ENCODE assay signal across 19 cellular contexts in the genomic region with DNA sequence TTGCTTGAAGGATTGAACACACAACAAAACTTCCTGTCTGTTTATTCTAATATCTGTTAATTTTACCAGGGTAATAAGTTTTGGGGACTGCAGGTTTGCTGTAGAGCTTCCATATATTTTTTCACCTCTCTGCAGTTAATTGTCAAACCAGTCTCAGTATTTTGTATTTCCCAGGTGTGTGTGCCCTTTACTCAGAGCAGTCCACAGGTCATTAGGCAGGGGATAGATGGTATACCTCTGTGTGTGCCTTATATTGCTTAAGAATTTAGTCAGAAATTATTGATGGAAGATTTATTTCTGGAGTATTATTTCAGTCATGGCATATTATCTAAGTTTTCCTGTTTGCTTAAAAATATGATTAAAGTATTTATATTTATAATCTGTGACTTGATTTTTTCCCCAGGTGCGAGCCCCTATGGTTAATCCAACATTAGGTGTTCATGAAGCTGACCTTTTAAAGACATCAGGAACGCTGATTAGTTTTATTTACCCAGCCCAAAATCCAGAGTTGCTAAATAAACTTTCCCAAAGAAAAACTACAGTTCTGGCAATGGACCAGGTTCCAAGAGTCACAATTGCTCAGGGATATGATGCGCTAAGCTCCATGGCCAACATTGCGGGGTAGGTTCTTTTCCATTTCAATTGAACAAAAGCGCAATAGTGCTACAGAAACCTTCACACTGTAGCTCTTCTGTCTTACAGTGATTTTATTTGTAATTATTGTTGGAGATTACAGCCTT. TPM values are rescaled to one million over a fixed set of nuclear protein-coding genes. Genes with fewer than 3 reads are reported as not detected.
DNase-seq lines count a peak whose midpoint lies in the region; ATAC-seq, FAIRE-seq and TF ChIP-seq lines count a peak whose summit lies in the region.
"Had no signal": no experiment of that assay in that cellular context is flagged by ENCODE, and none has a peak within 500 bp of the region (broad histone marks: within the 10 kb centered on the region; RNA-seq: fewer than 3 reads in every experiment).

No MANE protein-coding gene starts in this region.

- BruUV-seq in HepG2 (replicated peaks; lab: Mats Ljungman, UMichigan), result no TSS peak

- no peak for DNase-seq in left ventricle myocardium inferior
- DNase-seq in cardiac septum (ENCODE audit: low spot score), result no peak
- peak; percentile 56 for DNase-seq in HepG2 (ENCODE audit: low spot score)
- no peak for DNase-seq in psoas muscle
- no peak for DNase-seq in UCSD-AML1 (lab: John Stamatoyannopoulos, UW; ENCODE audit: unreplicated experiment)
- DNase-seq in posterior vena cava (ENCODE audit: low spot score), result no peak
- DNase-seq: C1 segment of cervical spinal cord; Calu3; CD4-positive, alpha-beta memory T cell; COR-L47; DMS53; DMS79 treated with DMSO at 0.1 percent for 48 hours; GF-D8; H9; HFFc6 had no signal

- H3K4me1 ChIP-seq in left ventricle myocardium inferior (peaks cover 74% of the 10 kb centered on the region), HepG2 (ENCODE audit: insufficient read depth, low read length) (peaks cover 11% of the 10 kb centered on the region), psoas muscle (peaks cover 53% of the 10 kb centered on the region)

- H3K36me3 ChIP-seq in left ventricle myocardium inferior (peaks cover 79% of the 10 kb centered on the region), HepG2 (replicated peaks in 1 of 2; ENCODE audit: control insufficient read depth in 1 of 2, insufficient read depth in 2 of 2, low read length in 2 of 2) (peaks cover 4 to 19% of the 10 kb centered on the region in 2 experiments; a peak in 3 of 5 replicates), psoas muscle (ENCODE audit: insufficient read depth in 1 of 2, low read depth in 1 of 2) (peaks cover 15 to 76% of the 10 kb centered on the region in 2 donors)

- no peak for TF ChIP-seq POLR2A in HepG2 (IDR thresholded peaks at IDR 0.05; ENCODE audit: insufficient read depth in 1 of 2, low read depth in 2 of 2, low read length in 2 of 2)

- 75% methylated on average over 5 of the region's 5 CpGs for WGBS in HepG2 (ENCODE audit: low lambda C conversion rate)
- WGBS in psoas muscle, 3 donors, result 96 to 98% (median 96%) methylated on average over 5 of the region's 5 CpGs

- H3K79me2 ChIP-seq in HepG2 (ENCODE audit: insufficient read depth, low read length), result no peaks in the 10 kb centered on the region

- ATAC-seq in HepG2 (peak; percentile 36; the same call in 1 of the 3 replicates), psoas muscle (no peak)
- ATAC-seq: GM23338, HCT116 had no signal

- no peak overlapping the region for H2AFZ ChIP-seq in HepG2 (ENCODE audit: low read length)
- H2AFZ ChIP-seq: GM23338 had no signal

- in situ Hi-C loops in HepG2 (cut with HindIII; ENCODE audit: extremely low pct_ligation_motif_present, low pct_unique_long_range_greater_than_20kb), result no loop called here

- H3K4me3 ChIP-seq in left ventricle myocardium inferior, result no peak overlapping the region
- H3K4me3 ChIP-seq in HepG2 (replicated peaks in 1 of 3; ENCODE audit: insufficient read depth in 1 of 3, low read depth in 2 of 3, low read length in 3 of 3), result no peak overlapping the region
- H3K4me3 ChIP-seq in psoas muscle, result no peak overlapping the region
- H3K4me3 ChIP-seq: GM23338 had no signal

- H3K27ac ChIP-seq in left ventricle myocardium inferior (replicated peaks) (peak overlapping the region; percentile 66), HepG2 (ENCODE audit: extremely low read length, insufficient read depth, low read length) (no peak overlapping the region), psoas muscle (peak overlapping the region; percentile 72)

- no peak for TF ChIP-seq CTCF in left ventricle myocardium inferior (IDR thresholded peaks at IDR 0.05; ENCODE audit: borderline replicate concordance)
- TF ChIP-seq CTCF in HepG2 (CRISPR knock-in tag; IDR thresholded peaks at IDR 0.05), result no peak
- TF ChIP-seq CTCF in psoas muscle (IDR thresholded peaks at IDR 0.05), result no peak

- H3K4me2 ChIP-seq in HepG2 (ENCODE audit: low read depth, low read length), result no peak overlapping the region
- H3K4me2 ChIP-seq: GM23338 had no signal

- POLR2A ChIA-PET in HepG2 (lab: Yijun Ruan, JAX), result no interaction called here

- H3K9me3 ChIP-seq in left ventricle myocardium inferior (replicated peaks), result no peaks in the 10 kb centered on the region
- no peaks in the 10 kb centered on the region for H3K9me3 ChIP-seq in HepG2 (ENCODE audit: low read length)
- H3K9me3 ChIP-seq in psoas muscle, result no peaks in the 10 kb centered on the region

- intact Hi-C loops in left ventricle myocardium inferior (cut with micrococcal nuclease), result no loop called here
- intact Hi-C loops in cardiac septum (cut with DNase I), result no loop called here
- intact Hi-C loops in HepG2 (cut with micrococcal nuclease; ENCODE audit: unreplicated experiment), result no loop called here
- intact Hi-C loops in psoas muscle (cut with DNase I), result no loop called here
- intact Hi-C loops in posterior vena cava (cut with DNase I), result no loop called here

- CTCF ChIA-PET in HepG2 (lab: Yijun Ruan, JAX; ENCODE audit: low intra/inter-chr PET ratio, low total read pairs), result no interaction called here

- no peak overlapping the region for H3K9ac ChIP-seq in HepG2 (ENCODE audit: insufficient read depth, low read depth, low read length)

- no peaks in the 10 kb centered on the region for H4K20me1 ChIP-seq in HepG2 (ENCODE audit: insufficient read depth, low read length)

- no peaks in the 10 kb centered on the region for H3K27me3 ChIP-seq in left ventricle myocardium inferior (ENCODE audit: low read depth)
- H3K27me3 ChIP-seq in HepG2 (ENCODE audit: control insufficient read depth in 1 of 2, insufficient read depth in 2 of 2, low read length in 2 of 2), result no peaks in the 10 kb centered on the region
- H3K27me3 ChIP-seq in psoas muscle (ENCODE audit: insufficient read depth in 3 of 3, low read length in 2 of 3), result no peaks in the 10 kb centered on the region

- TF ChIP-seq RAD21 in HepG2 (CRISPR knock-in tag; IDR thresholded peaks at IDR 0.05), result no peak

- peak; percentile 4 for FAIRE-seq in HepG2 (lab: Jason Lieb, UNC)
- FAIRE-seq: GM12891, GM18507 had no signal

- no peak for TF ChIP-seq EP300 in HepG2 (IDR thresholded peaks at IDR 0.05; ENCODE audit: low read depth in 2 of 2, low read length in 2 of 2)
- no peak for TF ChIP-seq EP300 in HepG2 (CRISPR knock-in tag; IDR thresholded peaks at IDR 0.05; ENCODE audit: borderline replicate concordance)

RNA-seq across cellular contexts. Expression of gene NNT, which starts 12.6 kb away (rescaled TPM):
- 656 TPM for total RNA-seq in left ventricle myocardium inferior
- total RNA-seq in cardiac septum, result 396 TPM
- total RNA-seq in HepG2 (2016; rRNA removed; fragmentation: Illumina TruSeq; extraction: Trizol), result 58.0 and 73.3 TPM in 2 replicates
- 7.7 and 13.8 TPM in 2 replicates for total RNA-seq in HepG2 (2016; cell fraction: cytosol; rRNA removed; fragmentation: Illumina TruSeq; extraction: Trizol; ENCODE audit: low read depth)
- 53.3 and 67.8 TPM in 2 replicates for total RNA-seq in HepG2 (2016; cell fraction: insoluble cytoplasmic fraction; rRNA removed; fragmentation: Illumina TruSeq; extraction: Trizol)
- 18.8 and 21.2 TPM in 2 replicates for total RNA-seq in HepG2 (2016; cell fraction: membrane; rRNA removed; fragmentation: Illumina TruSeq; extraction: Trizol)
- 57.3 and 66.1 TPM in 2 replicates for total RNA-seq in HepG2 (2016; cell fraction: nucleus; rRNA removed; fragmentation: Illumina TruSeq; extraction: Trizol)
- 18.3 and 21.1 TPM in 2 replicates for polyA plus RNA-seq in HepG2 (2011; rRNA removed)
- 17.9 and 20.8 TPM in 2 replicates for polyA plus RNA-seq in HepG2 (2011; cell fraction: cytosol; rRNA removed)
- 14.9 and 15.6 TPM in 2 replicates for polyA plus RNA-seq in HepG2 (2011; cell fraction: nucleus; rRNA removed)
- 14.7 and 20.1 TPM in 2 replicates for polyA plus RNA-seq in HepG2 (2012)
- 1.9 and 3.2 TPM in 2 replicates for polyA plus RNA-seq in HepG2 (2016; cell fraction: cytosol; fragmentation: Illumina TruSeq; extraction: Trizol; ENCODE audit: low read depth)
- 53.7 and 61.6 TPM in 2 replicates for polyA plus RNA-seq in HepG2 (2016; cell fraction: insoluble cytoplasmic fraction; fragmentation: Illumina TruSeq; extraction: Trizol; ENCODE audit: low read depth)
- polyA plus RNA-seq in HepG2 (2016; cell fraction: membrane; fragmentation: Illumina TruSeq; extraction: Trizol; ENCODE audit: low read depth), result 8.4 and 10.0 TPM in 2 replicates
- 45.9 and 52.1 TPM in 2 replicates for polyA plus RNA-seq in HepG2 (2016; cell fraction: nucleus; fragmentation: Illumina TruSeq; extraction: Trizol; ENCODE audit: insufficient read depth, low read depth)
- 77.1 and 157 TPM in 2 replicates for polyA minus RNA-seq in HepG2 (2011; rRNA and poly(A)+ RNA removed; ENCODE audit: low replicate concordance)
- 24.7 and 28.9 TPM in 2 replicates for polyA minus RNA-seq in HepG2 (2011; cell fraction: cytosol; rRNA and poly(A)+ RNA removed)
- polyA minus RNA-seq in HepG2 (2011; cell fraction: nucleus; rRNA and poly(A)+ RNA removed), result 50.3 and 56.1 TPM in 2 replicates
- 100 to 1,000 TPM; 216 to 442 (median 312) TPM for total RNA-seq in psoas muscle
- 100 to 1,000 TPM; 108 to 171 (median 123) TPM for polyA plus RNA-seq in psoas muscle
- 10 to 100 TPM; 62.4 to 65.1 TPM for total RNA-seq in posterior vena cava

RNA-seq across cellular contexts. Expression of gene PAIP1, which starts 58.7 kb away (rescaled TPM):
- total RNA-seq in left ventricle myocardium inferior (129 TPM), cardiac septum (118 TPM), HepG2 (2016; rRNA removed; fragmentation: Illumina TruSeq; extraction: Trizol) (116 and 141 TPM in 2 replicates), psoas muscle (100 to 1,000 TPM; 125 to 143 (median 142) TPM), posterior vena cava (10 to 100 TPM; 65.4 to 81.6 TPM)
- total RNA-seq in HepG2 (2016; cell fraction: cytosol; rRNA removed; fragmentation: Illumina TruSeq; extraction: Trizol; ENCODE audit: low read depth), result 81.1 and 93.2 TPM in 2 replicates
- 125 and 142 TPM in 2 replicates for total RNA-seq in HepG2 (2016; cell fraction: insoluble cytoplasmic fraction; rRNA removed; fragmentation: Illumina TruSeq; extraction: Trizol)
- total RNA-seq in HepG2 (2016; cell fraction: membrane; rRNA removed; fragmentation: Illumina TruSeq; extraction: Trizol), result 177 and 180 TPM in 2 replicates
- total RNA-seq in HepG2 (2016; cell fraction: nucleus; rRNA removed; fragmentation: Illumina TruSeq; extraction: Trizol), result 59.2 and 68.0 TPM in 2 replicates
- polyA plus RNA-seq in HepG2 (2011; rRNA removed) (74.0 and 96.6 TPM in 2 replicates), psoas muscle (100 to 1,000 TPM in 2 of 3 donors, 10 to 100 TPM in 1; 99.6 to 202 (median 123) TPM)
- 48.2 and 71.1 TPM in 2 replicates for polyA plus RNA-seq in HepG2 (2011; cell fraction: cytosol; rRNA removed)
- 21.4 and 24.0 TPM in 2 replicates for polyA plus RNA-seq in HepG2 (2011; cell fraction: nucleus; rRNA removed)
- polyA plus RNA-seq in HepG2 (2012), result 58.2 and 74.1 TPM in 2 replicates
- polyA plus RNA-seq in HepG2 (2016; cell fraction: cytosol; fragmentation: Illumina TruSeq; extraction: Trizol; ENCODE audit: low read depth), result 95.5 and 120 TPM in 2 replicates
- 148 and 150 TPM in 2 replicates for polyA plus RNA-seq in HepG2 (2016; cell fraction: insoluble cytoplasmic fraction; fragmentation: Illumina TruSeq; extraction: Trizol; ENCODE audit: low read depth)
- polyA plus RNA-seq in HepG2 (2016; cell fraction: membrane; fragmentation: Illumina TruSeq; extraction: Trizol; ENCODE audit: low read depth), result 144 and 145 TPM in 2 replicates
- polyA plus RNA-seq in HepG2 (2016; cell fraction: nucleus; fragmentation: Illumina TruSeq; extraction: Trizol; ENCODE audit: insufficient read depth, low read depth), result 70.2 and 80.8 TPM in 2 replicates
- polyA minus RNA-seq in HepG2 (2011; rRNA and poly(A)+ RNA removed; ENCODE audit: low replicate concordance), result 44.5 and 120 TPM in 2 replicates
- 47.2 and 50.8 TPM in 2 replicates for polyA minus RNA-seq in HepG2 (2011; cell fraction: cytosol; rRNA and poly(A)+ RNA removed)
- polyA minus RNA-seq in HepG2 (2011; cell fraction: nucleus; rRNA and poly(A)+ RNA removed), result 37.1 and 44.0 TPM in 2 replicates
